In the genomic region with DNA sequence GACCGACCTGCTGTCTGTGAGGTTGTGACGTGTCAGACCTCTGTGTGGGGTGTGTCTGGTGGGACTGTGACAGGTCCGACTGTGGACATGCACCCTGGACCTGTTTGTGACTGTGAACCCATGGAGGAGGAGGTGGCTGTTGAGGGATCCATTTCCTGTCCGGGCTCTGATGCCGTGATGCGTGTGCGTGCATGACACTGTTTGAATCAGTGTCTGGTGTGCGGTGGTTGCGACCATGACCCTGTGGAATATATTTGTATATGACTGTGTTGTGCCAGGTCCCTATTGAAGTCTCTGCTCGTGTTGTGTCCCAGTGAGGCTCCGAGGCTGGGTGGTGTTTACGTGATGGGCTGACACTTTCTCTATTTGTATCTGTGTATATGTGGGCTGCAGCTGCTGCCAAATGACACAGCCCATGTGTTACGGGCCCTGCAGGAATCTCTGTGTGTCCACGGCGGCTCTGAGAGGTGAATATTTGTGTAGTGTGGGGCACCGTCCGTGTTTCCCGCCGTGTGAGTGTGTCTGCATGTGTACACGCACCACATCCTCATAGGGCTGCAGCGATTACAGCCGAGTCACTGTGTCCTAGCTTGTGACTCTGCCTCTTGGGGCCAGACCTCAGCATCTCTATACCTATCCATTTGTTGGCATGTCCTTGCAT, we compare ENCODE assay signal across 8 cellular contexts. TPM values are rescaled to one million over a fixed set of nuclear protein-coding genes. Genes with fewer than 3 reads are reported as not detected.
DNase-seq lines count a peak whose midpoint lies in the region; ATAC-seq and TF ChIP-seq lines count a peak whose summit lies in the region.

No MANE protein-coding gene starts in this region.

- peak overlapping the region; percentile 94 for H3K27ac Mint-ChIP-seq in activated CD8-positive, alpha-beta T cell treated with anti-CD3 and anti-CD28 coated beads, Interleukin-2, amount 10 ng/mL, durations not matched to agents 7 days and 5 days

- H3K36me3 Mint-ChIP-seq in activated CD8-positive, alpha-beta T cell treated with anti-CD3 and anti-CD28 coated beads, Interleukin-2, amount 10 ng/mL, durations not matched to agents 7 days and 5 days (ENCODE audit: low read depth) = peaks cover 64% of the 10 kb centered on the region

- peaks cover 70% of the 10 kb centered on the region for H3K4me1 Mint-ChIP-seq in activated CD8-positive, alpha-beta T cell treated with anti-CD3 and anti-CD28 coated beads, Interleukin-2, amount 10 ng/mL, durations not matched to agents 7 days and 5 days (ENCODE audit: low read depth)

- H3K4me3 Mint-ChIP-seq in activated CD8-positive, alpha-beta T cell treated with anti-CD3 and anti-CD28 coated beads, Interleukin-2, amount 10 ng/mL, durations not matched to agents 7 days and 5 days = peak overlapping the region; percentile 64

- CTCF ChIA-PET in activated CD8-positive, alpha-beta T cell treated with anti-CD3 and anti-CD28 coated beads, Interleukin-2, amount 10 ng/mL, durations not matched to agents 7 days and 5 days (lab: Charles Lee) = interaction anchor here (1.1 to 2.8 kb wide), 6 partner anchors 14 to 103 kb away, joined by 3 to 12 read pairs (median 6); a partner anchor contains a TSS

- no peaks in the 10 kb centered on the region for H3K27me3 Mint-ChIP-seq in activated CD8-positive, alpha-beta T cell treated with anti-CD3 and anti-CD28 coated beads, Interleukin-2, amount 10 ng/mL, durations not matched to agents 7 days and 5 days (ENCODE audit: low read depth)

- no peak for TF ChIP-seq EP300 in suprapubic skin (IDR thresholded peaks at IDR 0.05)

- peaks cover 17% of the 10 kb centered on the region for H3K36me3 ChIP-seq in suprapubic skin

- TF ChIP-seq CTCF in GM12875 (IDR thresholded peaks at IDR 0.05; ENCODE audit: borderline replicate concordance, insufficient read depth, low read depth, low read length) = no peak
- no peak for TF ChIP-seq CTCF in suprapubic skin (IDR thresholded peaks at IDR 0.05)

- no peaks in the 10 kb centered on the region for H3K9me3 Mint-ChIP-seq in activated CD8-positive, alpha-beta T cell treated with anti-CD3 and anti-CD28 coated beads, Interleukin-2, amount 10 ng/mL, durations not matched to agents 7 days and 5 days (ENCODE audit: insufficient read depth)

- H3K4me3 ChIP-seq in GM12875 (ENCODE audit: low read depth, low read length) = peak overlapping the region; percentile 47
- peak overlapping the region; percentile 43 for H3K4me3 ChIP-seq in suprapubic skin

- H3K27ac ChIP-seq in suprapubic skin = peak overlapping the region; percentile 74

- peaks cover 62% of the 10 kb centered on the region for H3K4me1 ChIP-seq in suprapubic skin

- POLR2A ChIA-PET in activated CD8-positive, alpha-beta T cell treated with anti-CD3 and anti-CD28 coated beads, Interleukin-2, amount 10 ng/mL, durations not matched to agents 7 days and 5 days (lab: Charles Lee) = interaction anchor here (0.8 to 3.0 kb wide), 6 partner anchors 20 to 111 kb away, joined by 3 to 22 read pairs (median 8); a partner anchor contains a TSS

- no peaks in the 10 kb centered on the region for H3K9me3 ChIP-seq in suprapubic skin

- intact Hi-C loops in left colon (cut with DNase I, micrococcal nuclease) = no loop called here

- 35% methylated on average over 16 of the region's 22 CpGs for WGBS in suprapubic skin

- H3K27me3 ChIP-seq in suprapubic skin = no peaks in the 10 kb centered on the region

- no peak for TF ChIP-seq POLR2A in suprapubic skin (IDR thresholded peaks at IDR 0.05)

- ATAC-seq in HG02852 (IDR thresholded peaks at IDR 0.05; ENCODE audit: unreplicated experiment) (peak; percentile 4), left colon (peak; percentile 33), HG02623 (IDR thresholded peaks at IDR 0.05; ENCODE audit: unreplicated experiment) (no peak)
- peak; percentile 53 for ATAC-seq in activated CD8-positive, alpha-beta T cell treated with anti-CD3 and anti-CD28 coated beads, Interleukin-2, amount 10 ng/mL, durations not matched to agents 7 days and 5 days

- peak; percentile 71 for DNase-seq in activated CD8-positive, alpha-beta T cell treated with anti-CD3 and anti-CD28 coated beads, Interleukin-2, amount 10 ng/mL, durations not matched to agents 7 days and 5 days
- DNase-seq in left colon (peak; percentile 36 to 42), suprapubic skin (ENCODE audit: low spot score in 2 of 2) (no peak), mesenteric fat pad (ENCODE audit: low spot score) (no peak), CD1c-positive myeloid dendritic cell (ENCODE audit: extremely low spot score) (no peak)

RNA-seq across cellular contexts. Expression of a gene that starts 18.3 kb away (rescaled TPM):
- total RNA-seq in activated CD8-positive, alpha-beta T cell treated with anti-CD3 and anti-CD28 coated beads, Interleukin-2, amount 10 ng/mL, durations not matched to agents 7 days and 5 days = 10 to 100 TPM; 33.5 to 36.1 TPM
- total RNA-seq in left colon (10 to 100 TPM; 24.1 to 26.3 TPM), suprapubic skin (10 to 100 TPM; 13.4 to 30.0 (median 18.5) TPM), mesenteric fat pad (20.5 TPM)

RNA-seq across cellular contexts. Expression of a gene that starts 25.4 kb away (rescaled TPM):
- 100 to 1,000 TPM; 210 to 231 TPM for total RNA-seq in activated CD8-positive, alpha-beta T cell treated with anti-CD3 and anti-CD28 coated beads, Interleukin-2, amount 10 ng/mL, durations not matched to agents 7 days and 5 days
- 10 to 100 TPM in 1 of 2 donors, 1 to 10 TPM in 1; 7.4 to 14.7 TPM for total RNA-seq in left colon
- total RNA-seq in suprapubic skin = 10 to 100 TPM; 16.4 to 19.9 (median 17.4) TPM
- 54.3 TPM for total RNA-seq in mesenteric fat pad

RNA-seq across cellular contexts. Expression of a gene that starts 35.7 kb away (rescaled TPM):
- total RNA-seq in activated CD8-positive, alpha-beta T cell treated with anti-CD3 and anti-CD28 coated beads, Interleukin-2, amount 10 ng/mL, durations not matched to agents 7 days and 5 days = 10 to 100 TPM; 10.6 to 12.8 TPM
- total RNA-seq in left colon = 1 to 10 TPM; 6.2 to 8.6 TPM
- total RNA-seq in suprapubic skin = 1 to 10 TPM; 2.8 to 9.3 (median 4.8) TPM
- total RNA-seq in mesenteric fat pad = 3.5 TPM

RNA-seq across cellular contexts. Expression of a gene that starts 48.0 kb away (rescaled TPM):
- total RNA-seq in activated CD8-positive, alpha-beta T cell treated with anti-CD3 and anti-CD28 coated beads, Interleukin-2, amount 10 ng/mL, durations not matched to agents 7 days and 5 days = 1 to 10 TPM; 5.3 to 6.4 TPM
- total RNA-seq in left colon = 1 to 10 TPM; 2.8 to 4.9 TPM
- 100 to 1,000 TPM in 2 of 4 donors, 10 to 100 TPM in 2; 29.6 to 109 (median 88.1) TPM for total RNA-seq in suprapubic skin
- 10.0 TPM for total RNA-seq in mesenteric fat pad

Comparison
In these comparisons a context has a peak if more than half of its experiments do, and no peak if none do; other contexts are left out.
1. DNase-seq: peak in activated CD8-positive, alpha-beta T cell treated with anti-CD3 and anti-CD28 coated beads, Interleukin-2, amount 10 ng/mL, durations not matched to agents 7 days and 5 days (single experiment) and left colon (2 of 2); none in suprapubic skin (0 of 2), mesenteric fat pad (single experiment) and CD1c-positive myeloid dendritic cell (single experiment).